Comparison of ENCODE assay signal across 1 cellular context in genomic region chr5:78359831-78360673, GRCh38.
TF ChIP-seq lines count a peak whose summit lies in the region.

A gene with protein sequence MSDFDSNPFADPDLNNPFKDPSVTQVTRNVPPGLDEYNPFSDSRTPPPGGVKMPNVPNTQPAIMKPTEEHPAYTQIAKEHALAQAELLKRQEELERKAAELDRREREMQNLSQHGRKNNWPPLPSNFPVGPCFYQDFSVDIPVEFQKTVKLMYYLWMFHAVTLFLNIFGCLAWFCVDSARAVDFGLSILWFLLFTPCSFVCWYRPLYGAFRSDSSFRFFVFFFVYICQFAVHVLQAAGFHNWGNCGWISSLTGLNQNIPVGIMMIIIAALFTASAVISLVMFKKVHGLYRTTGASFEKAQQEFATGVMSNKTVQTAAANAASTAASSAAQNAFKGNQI (plus strand): TSS chr5:78360617. CDS start chr5:78360672, 55 bp downstream.

TF ChIP-seq in WTC11, 78 proteins besides CTCF, POLR2A, EP300 and RAD21 (continued from another document and continues in another):
- TF ChIP-seq, protein P1, sequence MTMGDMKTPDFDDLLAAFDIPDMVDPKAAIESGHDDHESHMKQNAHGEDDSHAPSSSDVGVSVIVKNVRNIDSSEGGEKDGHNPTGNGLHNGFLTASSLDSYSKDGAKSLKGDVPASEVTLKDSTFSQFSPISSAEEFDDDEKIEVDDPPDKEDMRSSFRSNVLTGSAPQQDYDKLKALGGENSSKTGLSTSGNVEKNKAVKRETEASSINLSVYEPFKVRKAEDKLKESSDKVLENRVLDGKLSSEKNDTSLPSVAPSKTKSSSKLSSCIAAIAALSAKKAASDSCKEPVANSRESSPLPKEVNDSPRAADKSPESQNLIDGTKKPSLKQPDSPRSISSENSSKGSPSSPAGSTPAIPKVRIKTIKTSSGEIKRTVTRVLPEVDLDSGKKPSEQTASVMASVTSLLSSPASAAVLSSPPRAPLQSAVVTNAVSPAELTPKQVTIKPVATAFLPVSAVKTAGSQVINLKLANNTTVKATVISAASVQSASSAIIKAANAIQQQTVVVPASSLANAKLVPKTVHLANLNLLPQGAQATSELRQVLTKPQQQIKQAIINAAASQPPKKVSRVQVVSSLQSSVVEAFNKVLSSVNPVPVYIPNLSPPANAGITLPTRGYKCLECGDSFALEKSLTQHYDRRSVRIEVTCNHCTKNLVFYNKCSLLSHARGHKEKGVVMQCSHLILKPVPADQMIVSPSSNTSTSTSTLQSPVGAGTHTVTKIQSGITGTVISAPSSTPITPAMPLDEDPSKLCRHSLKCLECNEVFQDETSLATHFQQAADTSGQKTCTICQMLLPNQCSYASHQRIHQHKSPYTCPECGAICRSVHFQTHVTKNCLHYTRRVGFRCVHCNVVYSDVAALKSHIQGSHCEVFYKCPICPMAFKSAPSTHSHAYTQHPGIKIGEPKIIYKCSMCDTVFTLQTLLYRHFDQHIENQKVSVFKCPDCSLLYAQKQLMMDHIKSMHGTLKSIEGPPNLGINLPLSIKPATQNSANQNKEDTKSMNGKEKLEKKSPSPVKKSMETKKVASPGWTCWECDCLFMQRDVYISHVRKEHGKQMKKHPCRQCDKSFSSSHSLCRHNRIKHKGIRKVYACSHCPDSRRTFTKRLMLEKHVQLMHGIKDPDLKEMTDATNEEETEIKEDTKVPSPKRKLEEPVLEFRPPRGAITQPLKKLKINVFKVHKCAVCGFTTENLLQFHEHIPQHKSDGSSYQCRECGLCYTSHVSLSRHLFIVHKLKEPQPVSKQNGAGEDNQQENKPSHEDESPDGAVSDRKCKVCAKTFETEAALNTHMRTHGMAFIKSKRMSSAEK (CRISPR knock-in tag; IDR thresholded peaks at IDR 0.05; ENCODE audit: borderline replicate concordance): no peak
- TF ChIP-seq ZBTB21 (CRISPR knock-in tag; IDR thresholded peaks at IDR 0.05; ENCODE audit: borderline replicate concordance) (peak; percentile 29), HMGA2 (CRISPR knock-in tag; IDR thresholded peaks at IDR 0.05) (no peak), ZNF232 (CRISPR knock-in tag; IDR thresholded peaks at IDR 0.05) (no peak; the same call in 1 of the 2 replicates), SMAD3 (CRISPR knock-in tag; IDR thresholded peaks at IDR 0.05; ENCODE audit: borderline replicate concordance) (no peak), NFE2L1 (CRISPR knock-in tag; IDR thresholded peaks at IDR 0.05) (no peak), CREM (CRISPR knock-in tag; IDR thresholded peaks at IDR 0.05) (peak; percentile 70; the same call in 1 of the 2 replicates), RELA (CRISPR knock-in tag; IDR thresholded peaks at IDR 0.05; ENCODE audit: borderline replicate concordance) (no peak), OVOL2 (CRISPR knock-in tag; IDR thresholded peaks at IDR 0.05; ENCODE audit: borderline replicate concordance) (no peak), TP53 (CRISPR knock-in tag; IDR thresholded peaks at IDR 0.05) (0 out of 2 replicates have a peak, but pooled peaks have one; percentile 55), ZNF138 (CRISPR knock-in tag; conservative IDR thresholded peaks at IDR 0.05) (no peak), PRRX2 (CRISPR knock-in tag; IDR thresholded peaks at IDR 0.05) (no peak), SP1 (CRISPR knock-in tag; conservative IDR thresholded peaks at IDR 0.05) (peak; percentile 49), MYBL2 (CRISPR knock-in tag; IDR thresholded peaks at IDR 0.05) (peak; percentile 21; the same call in 1 of the 2 replicates), GABPB1 (CRISPR knock-in tag; IDR thresholded peaks at IDR 0.05) (no peak), KAT7 (CRISPR knock-in tag; IDR thresholded peaks at IDR 0.05; ENCODE audit: borderline replicate concordance) (no peak; the same call in none of the 2 replicates), ZNF317 (CRISPR knock-in tag; IDR thresholded peaks at IDR 0.05; ENCODE audit: borderline replicate concordance, low read depth) (no peak), HMGXB4 (CRISPR knock-in tag; IDR thresholded peaks at IDR 0.05) (peak; percentile 81; the same call in 1 of the 2 replicates), ATF3 (CRISPR knock-in tag; conservative IDR thresholded peaks at IDR 0.05) (no peak), CDX4 (CRISPR knock-in tag; IDR thresholded peaks at IDR 0.05; ENCODE audit: borderline replicate concordance) (no peak), ESRRA (CRISPR knock-in tag; IDR thresholded peaks at IDR 0.05; ENCODE audit: borderline replicate concordance) (no peak), MXD4 (CRISPR knock-in tag; IDR thresholded peaks at IDR 0.05; ENCODE audit: borderline replicate concordance) (no peak), ZNF671 (CRISPR knock-in tag; IDR thresholded peaks at IDR 0.05) (no peak), ETV6 (CRISPR knock-in tag; IDR thresholded peaks at IDR 0.05) (no peak; the same call in 1 of the 2 replicates), AR (CRISPR knock-in tag; IDR thresholded peaks at IDR 0.05) (no peak)
- TF ChIP-seq, protein P2, sequence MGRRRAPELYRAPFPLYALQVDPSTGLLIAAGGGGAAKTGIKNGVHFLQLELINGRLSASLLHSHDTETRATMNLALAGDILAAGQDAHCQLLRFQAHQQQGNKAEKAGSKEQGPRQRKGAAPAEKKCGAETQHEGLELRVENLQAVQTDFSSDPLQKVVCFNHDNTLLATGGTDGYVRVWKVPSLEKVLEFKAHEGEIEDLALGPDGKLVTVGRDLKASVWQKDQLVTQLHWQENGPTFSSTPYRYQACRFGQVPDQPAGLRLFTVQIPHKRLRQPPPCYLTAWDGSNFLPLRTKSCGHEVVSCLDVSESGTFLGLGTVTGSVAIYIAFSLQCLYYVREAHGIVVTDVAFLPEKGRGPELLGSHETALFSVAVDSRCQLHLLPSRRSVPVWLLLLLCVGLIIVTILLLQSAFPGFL (CRISPR knock-in tag; IDR thresholded peaks at IDR 0.05; ENCODE audit: borderline replicate concordance): no peak
- TF ChIP-seq, protein P3, sequence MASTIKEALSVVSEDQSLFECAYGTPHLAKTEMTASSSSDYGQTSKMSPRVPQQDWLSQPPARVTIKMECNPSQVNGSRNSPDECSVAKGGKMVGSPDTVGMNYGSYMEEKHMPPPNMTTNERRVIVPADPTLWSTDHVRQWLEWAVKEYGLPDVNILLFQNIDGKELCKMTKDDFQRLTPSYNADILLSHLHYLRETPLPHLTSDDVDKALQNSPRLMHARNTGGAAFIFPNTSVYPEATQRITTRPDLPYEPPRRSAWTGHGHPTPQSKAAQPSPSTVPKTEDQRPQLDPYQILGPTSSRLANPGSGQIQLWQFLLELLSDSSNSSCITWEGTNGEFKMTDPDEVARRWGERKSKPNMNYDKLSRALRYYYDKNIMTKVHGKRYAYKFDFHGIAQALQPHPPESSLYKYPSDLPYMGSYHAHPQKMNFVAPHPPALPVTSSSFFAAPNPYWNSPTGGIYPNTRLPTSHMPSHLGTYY (CRISPR knock-in tag; IDR thresholded peaks at IDR 0.05): no peak
- TF ChIP-seq, protein P4, sequence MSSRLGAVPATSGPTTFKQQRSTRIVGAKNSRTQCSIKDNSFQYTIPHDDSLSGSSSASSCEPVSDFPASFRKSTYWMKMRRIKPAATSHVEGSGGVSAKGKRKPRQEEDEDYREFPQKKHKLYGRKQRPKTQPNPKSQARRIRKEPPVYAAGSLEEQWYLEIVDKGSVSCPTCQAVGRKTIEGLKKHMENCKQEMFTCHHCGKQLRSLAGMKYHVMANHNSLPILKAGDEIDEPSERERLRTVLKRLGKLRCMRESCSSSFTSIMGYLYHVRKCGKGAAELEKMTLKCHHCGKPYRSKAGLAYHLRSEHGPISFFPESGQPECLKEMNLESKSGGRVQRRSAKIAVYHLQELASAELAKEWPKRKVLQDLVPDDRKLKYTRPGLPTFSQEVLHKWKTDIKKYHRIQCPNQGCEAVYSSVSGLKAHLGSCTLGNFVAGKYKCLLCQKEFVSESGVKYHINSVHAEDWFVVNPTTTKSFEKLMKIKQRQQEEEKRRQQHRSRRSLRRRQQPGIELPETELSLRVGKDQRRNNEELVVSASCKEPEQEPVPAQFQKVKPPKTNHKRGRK (CRISPR knock-in tag; IDR thresholded peaks at IDR 0.05; ENCODE audit: borderline replicate concordance): no peak
- TF ChIP-seq, protein P5, sequence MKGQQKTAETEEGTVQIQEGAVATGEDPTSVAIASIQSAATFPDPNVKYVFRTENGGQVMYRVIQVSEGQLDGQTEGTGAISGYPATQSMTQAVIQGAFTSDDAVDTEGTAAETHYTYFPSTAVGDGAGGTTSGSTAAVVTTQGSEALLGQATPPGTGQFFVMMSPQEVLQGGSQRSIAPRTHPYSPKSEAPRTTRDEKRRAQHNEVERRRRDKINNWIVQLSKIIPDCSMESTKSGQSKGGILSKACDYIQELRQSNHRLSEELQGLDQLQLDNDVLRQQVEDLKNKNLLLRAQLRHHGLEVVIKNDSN (CRISPR knock-in tag; IDR thresholded peaks at IDR 0.05): no peak
- TF ChIP-seq, protein P6, sequence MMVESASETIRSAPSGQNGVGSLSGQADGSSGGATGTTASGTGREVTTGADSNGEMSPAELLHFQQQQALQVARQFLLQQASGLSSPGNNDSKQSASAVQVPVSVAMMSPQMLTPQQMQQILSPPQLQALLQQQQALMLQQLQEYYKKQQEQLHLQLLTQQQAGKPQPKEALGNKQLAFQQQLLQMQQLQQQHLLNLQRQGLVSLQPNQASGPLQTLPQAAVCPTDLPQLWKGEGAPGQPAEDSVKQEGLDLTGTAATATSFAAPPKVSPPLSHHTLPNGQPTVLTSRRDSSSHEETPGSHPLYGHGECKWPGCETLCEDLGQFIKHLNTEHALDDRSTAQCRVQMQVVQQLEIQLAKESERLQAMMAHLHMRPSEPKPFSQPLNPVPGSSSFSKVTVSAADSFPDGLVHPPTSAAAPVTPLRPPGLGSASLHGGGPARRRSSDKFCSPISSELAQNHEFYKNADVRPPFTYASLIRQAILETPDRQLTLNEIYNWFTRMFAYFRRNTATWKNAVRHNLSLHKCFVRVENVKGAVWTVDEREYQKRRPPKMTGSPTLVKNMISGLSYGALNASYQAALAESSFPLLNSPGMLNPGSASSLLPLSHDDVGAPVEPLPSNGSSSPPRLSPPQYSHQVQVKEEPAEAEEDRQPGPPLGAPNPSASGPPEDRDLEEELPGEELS (CRISPR knock-in tag; IDR thresholded peaks at IDR 0.05): peak; percentile 53
- TF ChIP-seq, protein P7, sequence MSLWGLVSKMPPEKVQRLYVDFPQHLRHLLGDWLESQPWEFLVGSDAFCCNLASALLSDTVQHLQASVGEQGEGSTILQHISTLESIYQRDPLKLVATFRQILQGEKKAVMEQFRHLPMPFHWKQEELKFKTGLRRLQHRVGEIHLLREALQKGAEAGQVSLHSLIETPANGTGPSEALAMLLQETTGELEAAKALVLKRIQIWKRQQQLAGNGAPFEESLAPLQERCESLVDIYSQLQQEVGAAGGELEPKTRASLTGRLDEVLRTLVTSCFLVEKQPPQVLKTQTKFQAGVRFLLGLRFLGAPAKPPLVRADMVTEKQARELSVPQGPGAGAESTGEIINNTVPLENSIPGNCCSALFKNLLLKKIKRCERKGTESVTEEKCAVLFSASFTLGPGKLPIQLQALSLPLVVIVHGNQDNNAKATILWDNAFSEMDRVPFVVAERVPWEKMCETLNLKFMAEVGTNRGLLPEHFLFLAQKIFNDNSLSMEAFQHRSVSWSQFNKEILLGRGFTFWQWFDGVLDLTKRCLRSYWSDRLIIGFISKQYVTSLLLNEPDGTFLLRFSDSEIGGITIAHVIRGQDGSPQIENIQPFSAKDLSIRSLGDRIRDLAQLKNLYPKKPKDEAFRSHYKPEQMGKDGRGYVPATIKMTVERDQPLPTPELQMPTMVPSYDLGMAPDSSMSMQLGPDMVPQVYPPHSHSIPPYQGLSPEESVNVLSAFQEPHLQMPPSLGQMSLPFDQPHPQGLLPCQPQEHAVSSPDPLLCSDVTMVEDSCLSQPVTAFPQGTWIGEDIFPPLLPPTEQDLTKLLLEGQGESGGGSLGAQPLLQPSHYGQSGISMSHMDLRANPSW (CRISPR knock-in tag; conservative IDR thresholded peaks at IDR 0.05; ENCODE audit: low read depth): no peak
